In the genomic region with DNA sequence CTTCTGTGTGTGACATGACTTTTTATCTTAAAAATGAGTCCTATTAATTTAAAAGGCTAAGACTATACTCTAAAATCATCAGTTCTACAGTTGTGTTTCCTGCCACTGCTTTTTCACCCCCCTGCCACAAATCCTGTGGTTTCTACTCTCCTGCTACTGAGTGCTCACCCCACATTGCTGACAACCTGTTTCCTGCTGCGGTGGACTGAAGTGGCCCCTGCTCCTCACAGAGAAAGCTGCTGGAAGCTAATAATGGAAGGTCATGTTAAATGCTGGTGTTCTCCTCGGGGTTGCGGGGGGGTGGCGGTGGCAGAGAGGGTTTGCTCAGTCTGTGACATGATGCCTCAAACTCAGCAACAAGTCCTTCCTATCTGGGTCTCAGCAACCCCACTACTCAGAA, we compare ENCODE assay signal across 12 cellular contexts.
DNase-seq lines count a peak whose midpoint lies in the region; ATAC-seq lines count a peak whose summit lies in the region.
"Had no signal": no experiment of that assay in that cellular context is flagged by ENCODE, and none has a peak within 500 bp of the region (broad histone marks: within the 10 kb centered on the region; RNA-seq: fewer than 3 reads in every experiment).

No MANE protein-coding gene starts in this region.

- H3K27ac Mint-ChIP-seq in activated T-helper 2 cell treated with anti-CD3 and anti-CD28 coated beads, Interferon-gamma antibody, Interleukin-2, Interleukin-4, amounts not matched to agents 10 μg/mL and 5 μg/mL and 100 μg/mL, durations not matched to agents 14 hours and 24 hours and 36 hours = peak overlapping the region; percentile 3

- no peaks in the 10 kb centered on the region for H3K36me3 ChIP-seq in BLaER1 treated with 17β-estradiol and CSF1 and Interleukin-3, amounts not matched to agents 10 nM and 100 nM
- no peaks in the 10 kb centered on the region for H3K36me3 ChIP-seq in GM23248 (ENCODE audit: low read depth)
- H3K36me3 ChIP-seq: sigmoid colon had no signal

- WGBS in GM23248 (ENCODE audit: low coverage in 1 of 2, low lambda C conversion rate in 2 of 2, missing lambda C conversion rate in 2 of 2), 2 experiments = 69 to 74% methylated on average over 4 of the region's 4 CpGs

- no peaks in the 10 kb centered on the region for H3K79me2 ChIP-seq in GM23248 (ENCODE audit: insufficient read depth)

- H4K20me1 ChIP-seq in BLaER1 treated with 17β-estradiol and CSF1 and Interleukin-3, amounts not matched to agents 10 nM and 100 nM = no peaks in the 10 kb centered on the region; a peak in 1 of 22 replicates
- H4K20me1 ChIP-seq in GM23248 (ENCODE audit: insufficient read depth) = no peaks in the 10 kb centered on the region

- H3K27me3 ChIP-seq in BLaER1 treated with 17β-estradiol and CSF1 and Interleukin-3, amounts not matched to agents 10 nM and 100 nM = no peaks in the 10 kb centered on the region
- H3K27me3 ChIP-seq in GM23248 (replicated peaks; ENCODE audit: insufficient read depth) = no peaks in the 10 kb centered on the region
- H3K27me3 ChIP-seq: sigmoid colon had no signal

- intact Hi-C loops in activated T-helper 2 cell treated with anti-CD3 and anti-CD28 coated beads, Interferon-gamma antibody, Interleukin-2, Interleukin-4, amounts not matched to agents 10 μg/mL and 5 μg/mL and 100 μg/mL, durations not matched to agents 14 hours and 24 hours and 36 hours (cut with micrococcal nuclease) = loop anchor here (2.0 to 10.0 kb wide), 3 partner anchors 65 to 111 kb away; partner anchors contain the start of gene INHBA

- peaks cover 5% of the 10 kb centered on the region for H3K36me3 Mint-ChIP-seq in activated T-helper 2 cell treated with anti-CD3 and anti-CD28 coated beads, Interferon-gamma antibody, Interleukin-2, Interleukin-4, amounts not matched to agents 10 μg/mL and 5 μg/mL and 100 μg/mL, durations not matched to agents 14 hours and 24 hours and 36 hours (ENCODE audit: low read depth)

- no peak overlapping the region; a peak in 1 of 20 replicates for H3K4me3 ChIP-seq in BLaER1 treated with 17β-estradiol and CSF1 and Interleukin-3, amounts not matched to agents 10 nM and 100 nM
- H3K4me3 ChIP-seq in GM23248 = no peak overlapping the region
- H3K4me3 ChIP-seq: sigmoid colon had no signal

- H3K4me2 ChIP-seq in BLaER1 treated with 17β-estradiol and CSF1 and Interleukin-3, amounts not matched to agents 10 nM and 100 nM = peak overlapping the region; percentile 57 to 80 (median 65)
- H3K4me2 ChIP-seq in GM23248 (ENCODE audit: unreplicated experiment) = no peak overlapping the region

- H3K9ac ChIP-seq in BLaER1 treated with 17β-estradiol and CSF1 and Interleukin-3, amounts not matched to agents 10 nM and 100 nM = 0 out of 22 replicates have a peak overlapping the region, but pooled peaks of 1 of the 11 experiments have one; percentile 22
- H3K9ac ChIP-seq in GM23248 = no peak overlapping the region

- peaks cover 26 to 38% (median 30%) of the 10 kb centered on the region in 10 experiments for H3K4me1 ChIP-seq in BLaER1 treated with 17β-estradiol and CSF1 and Interleukin-3, amounts not matched to agents 10 nM and 100 nM
- no peaks in the 10 kb centered on the region for H3K4me1 ChIP-seq in GM23248 (ENCODE audit: insufficient read depth)
- H3K4me1 ChIP-seq: sigmoid colon had no signal

- no peak overlapping the region for H2AFZ ChIP-seq in GM23248

- H3F3A ChIP-seq in GM23248 (ENCODE audit: insufficient read depth) = peaks cover 9% of the 10 kb centered on the region; the same call in 1 of the 2 replicates

- DNase-seq in activated T-helper 2 cell treated with anti-CD3 and anti-CD28 coated beads, Interferon-gamma antibody, Interleukin-2, Interleukin-4, amounts not matched to agents 10 μg/mL and 5 μg/mL and 100 μg/mL, durations not matched to agents 14 hours and 24 hours and 36 hours (ENCODE audit: low spot score) = peak; percentile 18
- no peak for DNase-seq in NCI-H1694 (lab: John Stamatoyannopoulos, UW)
- no peak for DNase-seq in stimulated activated CD4-positive, alpha-beta T cell treated with anti-CD3 and anti-CD28 coated beads, Interleukin-2, amount 100 ng/mL, for 24 hours
- DNase-seq in germinal center (ENCODE audit: low spot score) = no peak
- DNase-seq in GM23248 = no peak
- DNase-seq: activated effector memory CD4-positive, alpha-beta T cell treated with anti-CD3 and anti-CD28 coated beads, Interleukin-2, amount 50 U/mL, for 16 hours; kidney; sigmoid colon; stimulated activated naive CD4-positive, alpha-beta T cell treated with Interleukin-2 at 50 U/mL for 16 hours had no signal

- no peak overlapping the region for H3K4me3 Mint-ChIP-seq in activated T-helper 2 cell treated with anti-CD3 and anti-CD28 coated beads, Interferon-gamma antibody, Interleukin-2, Interleukin-4, amounts not matched to agents 10 μg/mL and 5 μg/mL and 100 μg/mL, durations not matched to agents 14 hours and 24 hours and 36 hours (ENCODE audit: low read depth)

- H3K4me1 Mint-ChIP-seq in activated T-helper 2 cell treated with anti-CD3 and anti-CD28 coated beads, Interferon-gamma antibody, Interleukin-2, Interleukin-4, amounts not matched to agents 10 μg/mL and 5 μg/mL and 100 μg/mL, durations not matched to agents 14 hours and 24 hours and 36 hours (ENCODE audit: low read depth) = peaks cover 43% of the 10 kb centered on the region

- peak overlapping the region in 4 of 11 experiments; percentile 14 to 39 (median 20); a peak in 4 of 22 replicates for H3K27ac ChIP-seq in BLaER1 treated with 17β-estradiol and CSF1 and Interleukin-3, amounts not matched to agents 10 nM and 100 nM
- H3K27ac ChIP-seq in GM23248 = no peak overlapping the region
- H3K27ac ChIP-seq: sigmoid colon had no signal

- H3K27me3 Mint-ChIP-seq in activated T-helper 2 cell treated with anti-CD3 and anti-CD28 coated beads, Interferon-gamma antibody, Interleukin-2, Interleukin-4, amounts not matched to agents 10 μg/mL and 5 μg/mL and 100 μg/mL, durations not matched to agents 14 hours and 24 hours and 36 hours (ENCODE audit: low read depth) = peaks cover 16% of the 10 kb centered on the region

- in situ Hi-C loops in GM23248 (cut with MboI) = no loop called here

- peaks cover 6 to 23% (median 11%) of the 10 kb centered on the region in 11 experiments; a peak in 19 of 22 replicates for H3K9me3 ChIP-seq in BLaER1 treated with 17β-estradiol and CSF1 and Interleukin-3, amounts not matched to agents 10 nM and 100 nM (replicated peaks in 1 of 11)
- H3K9me3 ChIP-seq in GM23248 (ENCODE audit: low read depth) = no peaks in the 10 kb centered on the region
- H3K9me3 ChIP-seq: sigmoid colon had no signal

- peak; percentile 58 for ATAC-seq in GM19452 (IDR thresholded peaks at IDR 0.05; ENCODE audit: unreplicated experiment)
- peak; percentile 40 for ATAC-seq in HG03575 (IDR thresholded peaks at IDR 0.05; ENCODE audit: extremely low read depth, insufficient number of reproducible peaks, low FRiP score, unreplicated experiment)

- H3K9me2 ChIP-seq in GM23248 (ENCODE audit: insufficient read depth) = no peaks in the 10 kb centered on the region

- peaks cover 10% of the 10 kb centered on the region for H3K9me3 Mint-ChIP-seq in activated T-helper 2 cell treated with anti-CD3 and anti-CD28 coated beads, Interferon-gamma antibody, Interleukin-2, Interleukin-4, amounts not matched to agents 10 μg/mL and 5 μg/mL and 100 μg/mL, durations not matched to agents 14 hours and 24 hours and 36 hours
